In the genomic region with DNA sequence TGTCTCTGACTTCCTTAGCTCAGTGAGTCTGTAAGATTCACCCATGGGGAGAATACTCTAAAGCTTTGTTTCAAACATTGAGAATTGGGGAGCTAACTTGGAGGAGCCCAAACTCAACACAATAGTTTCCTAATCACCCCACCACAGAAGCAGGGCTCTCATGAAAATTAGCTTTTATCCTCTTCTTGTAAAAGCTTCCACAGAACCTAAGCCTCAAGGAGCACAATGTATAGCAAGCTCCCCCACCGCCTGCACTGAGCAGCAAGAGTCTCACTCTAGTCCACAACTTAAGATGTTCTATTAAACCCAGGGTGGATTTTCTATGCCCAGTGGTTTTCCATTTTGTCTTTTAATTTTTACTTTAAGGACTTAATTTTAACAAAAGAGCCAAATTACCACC, we compare ENCODE assay signal across 31 cellular contexts.
"Had no signal": no experiment of that assay in that cellular context is flagged by ENCODE, and none has a peak within 500 bp of the region (broad histone marks: within the 10 kb centered on the region; RNA-seq: fewer than 3 reads in every experiment).

No MANE protein-coding gene starts in this region.

- H3K79me2 ChIP-seq: parathyroid adenoma had no signal

- H3K27ac ChIP-seq: brain microvascular endothelial cell, gastroesophageal sphincter, parathyroid adenoma, psoas muscle, sigmoid colon, thoracic aorta, vagina, WERI-Rb-1 had no signal

- H3K27ac Mint-ChIP-seq: activated CD4-positive, alpha-beta memory T cell treated with anti-CD3 and anti-CD28 coated beads for 36 hours; activated CD4-positive, alpha-beta T cell treated with anti-CD3 and anti-CD28 coated beads, Interleukin-2, amount 10 ng/mL, durations not matched to agents 24 days and 14 days; activated T-cell treated with anti-CD3 and anti-CD28 coated beads, Interleukin-2, amount 50 U/mL, for 24 hours; effector memory CD8-positive, alpha-beta T cell; immature natural killer cell; type B pancreatic cell had no signal

- DNase-seq: activated CD4-positive, alpha-beta memory T cell treated with anti-CD3 and anti-CD28 coated beads for 36 hours; activated CD4-positive, alpha-beta T cell treated with anti-CD3 and anti-CD28 coated beads, Interleukin-2, amount 10 ng/mL, durations not matched to agents 24 days and 14 days; activated CD4-positive, CD25-positive, alpha-beta regulatory T cell treated with anti-CD3 and anti-CD28 coated beads, Interleukin-2, amount 50 U/mL, for 72 hours; activated CD8-positive, alpha-beta memory T cell treated with anti-CD3 and anti-CD28 coated beads, Interleukin-2, amount 50 U/mL, for 48 hours; activated gamma-delta T cell treated with Interleukin-2 at 50 U/mL for 16 hours; activated naive CD4-positive, alpha-beta T cell treated with anti-CD3 and anti-CD28 coated beads, Interleukin-2, amount 50 U/mL, for 16 hours; activated T-cell treated with anti-CD3 and anti-CD28 coated beads, Interleukin-2, amount 50 U/mL, for 24 hours; amniotic stem cell; brain microvascular endothelial cell; cortex of kidney; effector memory CD8-positive, alpha-beta T cell; erythroblast; head of caudate nucleus; hippocampal formation; immature natural killer cell; midbrain; naive thymus-derived CD8-positive, alpha-beta T cell; occipital lobe; psoas muscle; sigmoid colon; small intestine; stimulated activated CD4-positive, alpha-beta T cell treated with anti-CD3 and anti-CD28 coated beads, Interleukin-4, amount 100 ng/mL, for 24 hours; stimulated activated naive CD4-positive, alpha-beta T cell treated with Interleukin-2 at 50 U/mL for 16 hours; T1000; WERI-Rb-1 had no signal

- H3K36me3 ChIP-seq: brain microvascular endothelial cell, gastroesophageal sphincter, sigmoid colon, thoracic aorta, vagina, WERI-Rb-1 had no signal

- H3K4me1 ChIP-seq: gastroesophageal sphincter, parathyroid adenoma, psoas muscle, sigmoid colon, vagina had no signal

- H3K9me3 ChIP-seq: gastroesophageal sphincter, psoas muscle, sigmoid colon, thoracic aorta, vagina had no signal

- H2AFZ ChIP-seq: parathyroid adenoma had no signal

- H3K9me3 Mint-ChIP-seq: activated CD4-positive, alpha-beta memory T cell treated with anti-CD3 and anti-CD28 coated beads for 36 hours; activated CD4-positive, alpha-beta T cell treated with anti-CD3 and anti-CD28 coated beads, Interleukin-2, amount 10 ng/mL, durations not matched to agents 24 days and 14 days; activated T-cell treated with anti-CD3 and anti-CD28 coated beads, Interleukin-2, amount 50 U/mL, for 24 hours; effector memory CD8-positive, alpha-beta T cell; immature natural killer cell; naive thymus-derived CD8-positive, alpha-beta T cell; neural crest cell; type B pancreatic cell had no signal

- H3K9ac ChIP-seq: parathyroid adenoma had no signal

- H3K4me3 Mint-ChIP-seq: activated CD4-positive, alpha-beta memory T cell treated with anti-CD3 and anti-CD28 coated beads for 36 hours; activated CD4-positive, alpha-beta T cell treated with anti-CD3 and anti-CD28 coated beads, Interleukin-2, amount 10 ng/mL, durations not matched to agents 24 days and 14 days; activated T-cell treated with anti-CD3 and anti-CD28 coated beads, Interleukin-2, amount 50 U/mL, for 24 hours; effector memory CD8-positive, alpha-beta T cell; immature natural killer cell; naive thymus-derived CD8-positive, alpha-beta T cell; neural crest cell; type B pancreatic cell had no signal

- H3K4me1 Mint-ChIP-seq: immature natural killer cell, neural crest cell had no signal

- H3K27me3 ChIP-seq: gastroesophageal sphincter, sigmoid colon, vagina had no signal

- H3K36me3 Mint-ChIP-seq: activated CD4-positive, alpha-beta memory T cell treated with anti-CD3 and anti-CD28 coated beads for 36 hours; immature natural killer cell; naive thymus-derived CD8-positive, alpha-beta T cell; type B pancreatic cell had no signal

- H3K4me3 ChIP-seq: gastroesophageal sphincter, psoas muscle, sigmoid colon, thoracic aorta, vagina had no signal

- ATAC-seq: effector memory CD8-positive, alpha-beta T cell; gastroesophageal sphincter; naive thymus-derived CD8-positive, alpha-beta T cell; psoas muscle had no signal
